In the genomic region with DNA sequence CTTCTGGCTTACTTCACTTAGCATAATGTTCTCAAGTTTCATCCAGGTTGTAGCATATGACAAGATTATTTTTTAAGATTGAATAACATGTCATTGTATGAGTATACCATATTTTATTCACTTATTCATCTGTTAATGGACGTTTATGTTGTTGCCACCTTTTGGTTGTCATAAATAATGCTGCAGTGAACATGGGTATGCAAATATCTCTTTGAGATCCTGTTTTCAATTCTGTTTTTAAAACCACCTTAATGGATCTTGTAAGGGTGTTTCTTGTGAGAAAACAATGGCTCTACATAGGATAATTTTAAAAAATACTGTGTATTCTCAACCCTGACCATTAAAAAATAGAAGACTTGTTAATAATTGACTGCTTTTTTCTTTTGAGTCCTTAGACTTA, we compare ENCODE assay signal across 22 cellular contexts.
DNase-seq lines count a peak whose midpoint lies in the region; ATAC-seq and TF ChIP-seq lines count a peak whose summit lies in the region.
"Had no signal": no experiment of that assay in that cellular context is flagged by ENCODE, and none has a peak within 500 bp of the region (broad histone marks: within the 10 kb centered on the region; RNA-seq: fewer than 3 reads in every experiment).

No MANE protein-coding gene starts in this region.

- 8 to 35% (median 18%) methylated on average over 1 of the region's 1 CpG for WGBS in adrenal gland, 4 donors

- CTCF ChIA-PET in MCF 10A (lab: Yijun Ruan, JAX), result no interaction called here
- CTCF ChIA-PET in PC-3 (lab: Charles Lee), result no interaction called here

- intact Hi-C loops in MCF 10A (cut with micrococcal nuclease), result no loop called here
- intact Hi-C loops in breast epithelium (cut with DNase I; ENCODE audit: low total_unique reads), result no loop called here
- intact Hi-C loops in PC-3 (cut with micrococcal nuclease), result loop anchor here (5.0 kb wide), 3 partner anchors 139 to 459 kb away; no protein-coding TSS in a partner anchor
- intact Hi-C loops in adrenal gland (cut with DNase I), result no loop called here

- H3K36me3 Mint-ChIP-seq in MCF 10A (ENCODE audit: insufficient read depth, unreplicated experiment), result no peaks in the 10 kb centered on the region
- H3K36me3 Mint-ChIP-seq: CD14-positive monocyte; CD8-positive, alpha-beta memory T cell had no signal

- H3K79me2 ChIP-seq in PC-3 (ENCODE audit: low read length), result no peaks in the 10 kb centered on the region

- H3K27me3 ChIP-seq in breast epithelium, result no peaks in the 10 kb centered on the region
- no peaks in the 10 kb centered on the region for H3K27me3 ChIP-seq in PC-3 (ENCODE audit: low read length)
- H3K27me3 ChIP-seq in adrenal gland, result no peaks in the 10 kb centered on the region
- H3K27me3 ChIP-seq: BLaER1 had no signal

- no peak overlapping the region for H3K4me3 ChIP-seq in breast epithelium
- peak overlapping the region; percentile 11; the same call in 1 of the 2 replicates for H3K4me3 ChIP-seq in PC-3 (ENCODE audit: low read length)
- H3K4me3 ChIP-seq in adrenal gland, result no peak overlapping the region
- H3K4me3 ChIP-seq: BLaER1, HAP-1 had no signal

- H3K27me3 Mint-ChIP-seq in MCF 10A (ENCODE audit: insufficient read depth, unreplicated experiment), result no peaks in the 10 kb centered on the region
- H3K27me3 Mint-ChIP-seq: B cell; CD4-positive, alpha-beta T cell; CD8-positive, alpha-beta memory T cell had no signal

- no peak overlapping the region for H2AFZ ChIP-seq in PC-3 (ENCODE audit: low read length)

- DNase-seq in MCF 10A (ENCODE audit: unreplicated experiment) (no peak), breast epithelium (ENCODE audit: low spot score in 2 of 2) (no peak), PC-3 (no peak), COLO829 (ENCODE audit: low spot score) (no peak), adrenal gland (no peak)
- DNase-seq in stimulated activated naive CD8-positive, alpha-beta T cell treated with anti-CD3 and anti-CD28 coated beads, Interleukin-15, Interleukin-2, amounts not matched to agents 100 U/mL and 50 U/mL, for 24 hours, result no peak
- DNase-seq: Calu3; CD4-positive, alpha-beta T cell; CD8-positive, alpha-beta memory T cell; COR-L47; DMS53; DMS79 treated with DMSO at 0.1 percent for 48 hours; GF-D8; GOT3; HFFc6 had no signal

- H3K27ac ChIP-seq in breast epithelium (no peak overlapping the region), PC-3 (ENCODE audit: low read length) (peak overlapping the region; percentile 83), adrenal gland (no peak overlapping the region)
- H3K27ac ChIP-seq: 22Rv1, BLaER1 had no signal

- ATAC-seq in HG03342 (IDR thresholded peaks at IDR 0.05; ENCODE audit: unreplicated experiment) (peak; percentile 74), PC-3 (no peak), HG03196 (IDR thresholded peaks at IDR 0.05; ENCODE audit: unreplicated experiment) (no peak)
- ATAC-seq in stimulated activated naive CD8-positive, alpha-beta T cell treated with anti-CD3 and anti-CD28 coated beads, Interleukin-15, Interleukin-2, amounts not matched to agents 100 U/mL and 50 U/mL, for 24 hours, result no peak

- no peaks in the 10 kb centered on the region for H3K4me1 Mint-ChIP-seq in MCF 10A (ENCODE audit: insufficient read depth, unreplicated experiment)
- H3K4me1 Mint-ChIP-seq: B cell; CD14-positive monocyte; CD8-positive, alpha-beta memory T cell had no signal

- no peak overlapping the region for H3K4me3 Mint-ChIP-seq in MCF 10A (ENCODE audit: unreplicated experiment)
- H3K4me3 Mint-ChIP-seq: B cell; CD14-positive monocyte; CD4-positive, alpha-beta T cell; CD8-positive, alpha-beta memory T cell; HFFc6 had no signal

- TF ChIP-seq POLR2A in breast epithelium (IDR thresholded peaks at IDR 0.05), result no peak
- TF ChIP-seq POLR2A in adrenal gland (IDR thresholded peaks at IDR 0.05), result no peak

- no peaks in the 10 kb centered on the region for H3K9me2 ChIP-seq in PC-3 (replicated peaks; ENCODE audit: low read length)

- POLR2A ChIA-PET in MCF 10A (lab: Yijun Ruan, JAX) (no interaction called here), PC-3 (lab: Charles Lee; ENCODE audit: unreplicated experiment) (no interaction called here)

- H3K36me3 ChIP-seq in breast epithelium (no peaks in the 10 kb centered on the region), PC-3 (ENCODE audit: low read depth, low read length) (no peaks in the 10 kb centered on the region), adrenal gland (replicated peaks in 1 of 2) (no peaks in the 10 kb centered on the region)
- H3K36me3 ChIP-seq: BLaER1, HAP-1 had no signal

- H4K20me1 ChIP-seq in PC-3 (ENCODE audit: low read length), result no peaks in the 10 kb centered on the region
- H4K20me1 ChIP-seq: BLaER1 had no signal

- no peaks in the 10 kb centered on the region for H3K9me3 ChIP-seq in breast epithelium
- H3K9me3 ChIP-seq in PC-3 (ENCODE audit: low read length), result no peaks in the 10 kb centered on the region
- no peaks in the 10 kb centered on the region for H3K9me3 ChIP-seq in adrenal gland (replicated peaks in 1 of 3)
- H3K9me3 ChIP-seq: BLaER1, HAP-1 had no signal

- H3K4me1 ChIP-seq in breast epithelium (no peaks in the 10 kb centered on the region), PC-3 (ENCODE audit: insufficient read depth, low read length) (peaks cover 40% of the 10 kb centered on the region), adrenal gland (replicated peaks in 1 of 2) (no peaks in the 10 kb centered on the region)
- H3K4me1 ChIP-seq: BLaER1, HAP-1 had no signal

- peak overlapping the region; percentile 2 for H3K27ac Mint-ChIP-seq in MCF 10A (ENCODE audit: low read depth, unreplicated experiment)
- H3K27ac Mint-ChIP-seq: B cell; CD14-positive monocyte; CD4-positive, alpha-beta T cell; CD8-positive, alpha-beta memory T cell; HFFc6 had no signal

- peak overlapping the region; percentile 43 for H3K9ac ChIP-seq in PC-3 (ENCODE audit: low read length)
- H3K9ac ChIP-seq: BLaER1 had no signal

- no peaks in the 10 kb centered on the region for H3F3A ChIP-seq in PC-3 (ENCODE audit: low read length, unreplicated experiment)

- H3K9me3 Mint-ChIP-seq in MCF 10A (ENCODE audit: unreplicated experiment), result peaks cover 15% of the 10 kb centered on the region

- TF ChIP-seq CTCF in MCF 10A (IDR thresholded peaks at IDR 0.05; ENCODE audit: unreplicated experiment), result no peak
- TF ChIP-seq CTCF in breast epithelium (IDR thresholded peaks at IDR 0.05), result no peak
- TF ChIP-seq CTCF in PC-3 (conservative IDR thresholded peaks at IDR 0.05; ENCODE audit: low read depth, low read length), result no peak
- TF ChIP-seq CTCF in adrenal gland (IDR thresholded peaks at IDR 0.05), result no peak

- BruUV-seq in MCF 10A (replicated peaks; lab: Mats Ljungman, UMichigan) (no TSS peak), PC-3 (replicated peaks; lab: Mats Ljungman, UMichigan) (no TSS peak)

- H3K4me2 ChIP-seq in PC-3 (ENCODE audit: low read length), result peak overlapping the region; percentile 53
- H3K4me2 ChIP-seq: BLaER1 had no signal
